ENCODE assay signal across 1 cellular context in genomic region chr20:6886065-6886729, GRCh38.
TF ChIP-seq lines count a peak whose summit lies in the region.

No MANE protein-coding gene starts in this region.

TF ChIP-seq in GM12878, 131 proteins besides CTCF, POLR2A, EP300 and RAD21 (continued from another document):
- TF ChIP-seq BCL11A (IDR thresholded peaks at IDR 0.05; ENCODE audit: low read depth, low read length): no peak
- peak; percentile 70; the same call in 1 of the 2 replicates for TF ChIP-seq ATF7 (IDR thresholded peaks at IDR 0.05; ENCODE audit: low read depth)
- no peak for TF ChIP-seq SREBF2 (IDR thresholded peaks at IDR 0.05; ENCODE audit: low read length)
- TF ChIP-seq PAX8 (IDR thresholded peaks at IDR 0.05): no peak
- TF ChIP-seq POLR2AphosphoS5 (IDR thresholded peaks at IDR 0.05; ENCODE audit: low read length): no peak
- no peak for TF ChIP-seq MAX (IDR thresholded peaks at IDR 0.05; ENCODE audit: low read depth, low read length)
- TF ChIP-seq ZNF207 (IDR thresholded peaks at IDR 0.05; ENCODE audit: borderline replicate concordance): no peak
- TF ChIP-seq GABPA (IDR thresholded peaks at IDR 0.05; ENCODE audit: low read depth): no peak
- TF ChIP-seq ETV6 (conservative IDR thresholded peaks at IDR 0.05 in 1 of 2, IDR thresholded peaks at IDR 0.05 in 1 of 2; ENCODE audit: borderline replicate concordance in 1 of 2, low read depth in 1 of 2): no peak
- TF ChIP-seq EED (IDR thresholded peaks at IDR 0.05; ENCODE audit: low read depth): no peak
- no peak for TF ChIP-seq ZNF622 (IDR thresholded peaks at IDR 0.05)
- TF ChIP-seq MTA2 (IDR thresholded peaks at IDR 0.05; ENCODE audit: low read depth): peak; percentile 63; the same call in 1 of the 2 replicates
- peak; percentile 64 for TF ChIP-seq PKNOX1 (IDR thresholded peaks at IDR 0.05)
- no peak for TF ChIP-seq BCL3 (IDR thresholded peaks at IDR 0.05; ENCODE audit: borderline replicate concordance, insufficient read depth, low read depth, low read length, poor library complexity, severe bottlenecking)
- TF ChIP-seq NBN (IDR thresholded peaks at IDR 0.05): peak; percentile 35; the same call in 1 of the 2 replicates
- TF ChIP-seq RELB (IDR thresholded peaks at IDR 0.05; ENCODE audit: low read depth): 0 out of 2 replicates have a peak, but pooled peaks have one; percentile 40
- no peak for TF ChIP-seq E2F8 (IDR thresholded peaks at IDR 0.05; ENCODE audit: low read depth, partially characterized antibody)
- TF ChIP-seq TARDBP (IDR thresholded peaks at IDR 0.05; ENCODE audit: borderline replicate concordance): no peak
- no peak for TF ChIP-seq BMI1 (IDR thresholded peaks at IDR 0.05; ENCODE audit: borderline replicate concordance)
- no peak for TF ChIP-seq MXI1 (IDR thresholded peaks at IDR 0.05; ENCODE audit: low read depth, low read length)
- peak; percentile 50; a peak in 2 of 4 replicates for TF ChIP-seq IKZF2 (IDR thresholded peaks at IDR 0.05)
- peak; percentile 54; the same call in 1 of the 2 replicates for TF ChIP-seq IKZF1 (conservative IDR thresholded peaks at IDR 0.05)
- TF ChIP-seq SMAD5 (IDR thresholded peaks at IDR 0.05; ENCODE audit: low read depth): no peak
